Comparison of ENCODE assay signal across 22 cellular contexts in genomic region chr22:42275176-42275575, GRCh38. TPM values are rescaled to one million over a fixed set of nuclear protein-coding genes. Genes with fewer than 3 reads are reported as not detected.
A peak's percentile ranks its signal among the peaks of the same experiment; 100 is the strongest.
DNase-seq lines count a peak whose midpoint lies in the region; ATAC-seq and TF ChIP-seq lines count a peak whose summit lies in the region.
"Had no signal": no experiment of that assay in that cellular context is flagged by ENCODE, and none has a peak within 500 bp of the region (broad histone marks: within the 10 kb centered on the region; RNA-seq: fewer than 3 reads in every experiment).

No MANE protein-coding gene starts in this region.

- H4K5ac ChIP-seq in H9 (ENCODE audit: insufficient read length, low read depth, low read length) = no peak overlapping the region

- H3K36me3 Mint-ChIP-seq in nephron progenitor cell (ENCODE audit: low read depth) = no peaks in the 10 kb centered on the region
- H3K36me3 Mint-ChIP-seq in H9 (ENCODE audit: insufficient read depth in 1 of 3, low read depth in 3 of 3) = peaks cover 5 to 8% (median 5%) of the 10 kb centered on the region in 3 experiments; a peak in 6 of 7 replicates
- H3K36me3 Mint-ChIP-seq: CD4-positive, alpha-beta memory T cell had no signal

- no peak overlapping the region for H2BK20ac ChIP-seq in H9 (ENCODE audit: low read depth, low read length, poor library complexity, severe bottlenecking)

- 82% methylated on average over 13 of the region's 13 CpGs for WGBS in HUES64
- 61 to 66% methylated on average over 3 to 8 of the region's 13 CpGs for WGBS in esophagus squamous epithelium, 2 donors
- WGBS in neuronal stem cell (ENCODE audit: extremely low coverage in 2 of 2, insufficient read length in 2 of 2, insufficient replicate concordance in 1 of 2), 2 donors = no CpG with 5 or more reads among the region's 13 CpGs
- WGBS in H9 (ENCODE audit: extremely low coverage, insufficient read length, low lambda C conversion rate) = no CpG with 5 or more reads among the region's 13 CpGs

- H3K27ac Mint-ChIP-seq in nephron progenitor cell = no peak overlapping the region
- H3K27ac Mint-ChIP-seq in H9 = peak overlapping the region in 1 of 3 experiments; percentile 76; a peak in 1 of 7 replicates

- no peaks in the 10 kb centered on the region for H4K20me1 ChIP-seq in H9 (ENCODE audit: control insufficient read depth, insufficient read depth, insufficient read length)

- no peak overlapping the region for H3T11ph ChIP-seq in H9 (ENCODE audit: low read length)

- H2BK15ac ChIP-seq in neuronal stem cell (ENCODE audit: low read length) (no peak overlapping the region), H9 (ENCODE audit: low read depth, low read length) (no peak overlapping the region)

- H2BK5ac ChIP-seq in neuronal stem cell (ENCODE audit: low read length) (no peak overlapping the region), H9 (ENCODE audit: insufficient read length, low read length) (no peak overlapping the region)

- TF ChIP-seq CTCF in esophagus squamous epithelium (IDR thresholded peaks at IDR 0.05) (no peak), nephron progenitor cell (IDR thresholded peaks at IDR 0.05) (no peak), H9 (conservative IDR thresholded peaks at IDR 0.05) (no peak)

- H3K18ac ChIP-seq in neuronal stem cell (ENCODE audit: low read length) = peak overlapping the region; percentile 9
- H3K18ac ChIP-seq in H9 (ENCODE audit: insufficient read length, low read depth, low read length) = no peak overlapping the region

- TF ChIP-seq POLR2A in esophagus squamous epithelium (IDR thresholded peaks at IDR 0.05) = no peak

- peak overlapping the region; percentile 82; the same call in 1 of the 2 replicates for H3K27ac ChIP-seq in HUES64 (ENCODE audit: low read depth, low read length)
- H3K27ac ChIP-seq in esophagus squamous epithelium = peak overlapping the region; percentile 56 to 83 (median 62)
- no peak overlapping the region for H3K27ac ChIP-seq in neuronal stem cell (replicated peaks; ENCODE audit: low read length)
- H3K27ac ChIP-seq in H9 (ENCODE audit: insufficient read length, low read depth, low read length) = no peak overlapping the region
- H3K27ac ChIP-seq: A549 had no signal

- no peak overlapping the region for H4K91ac ChIP-seq in neuronal stem cell (ENCODE audit: low read depth, low read length, poor library complexity)
- H4K91ac ChIP-seq in H9 (ENCODE audit: insufficient read length, low read depth, low read length) = no peak overlapping the region

- H3K79me1 ChIP-seq in neuronal stem cell (ENCODE audit: low read depth, low read length) (peaks cover 2% of the 10 kb centered on the region), H9 (ENCODE audit: insufficient read depth, low read depth, low read length, poor library complexity, severe bottlenecking) (no peaks in the 10 kb centered on the region)

- H3K4me3 Mint-ChIP-seq in nephron progenitor cell = no peak overlapping the region
- peak overlapping the region in 1 of 2 experiments; percentile 30; a peak in 1 of 5 replicates for H3K4me3 Mint-ChIP-seq in H9
- H3K4me3 Mint-ChIP-seq: CD4-positive, alpha-beta memory T cell had no signal

- H3K14ac ChIP-seq in neuronal stem cell (ENCODE audit: low read length) (no peak overlapping the region), H9 (ENCODE audit: insufficient read depth, low read length) (no peak overlapping the region; the same call in 1 of the 2 replicates)

- H3K23me2 ChIP-seq in H9 (ENCODE audit: insufficient read length, low read depth, low read length, poor library complexity, severe bottlenecking) = no peaks in the 10 kb centered on the region

- H3K4me1 ChIP-seq in HUES64 (ENCODE audit: insufficient read depth, low read length) (peaks cover 25% of the 10 kb centered on the region), esophagus squamous epithelium (peaks cover 5 to 83% (median 22%) of the 10 kb centered on the region in 3 donors), neuronal stem cell (ENCODE audit: control insufficient read depth in 2 of 2, insufficient read depth in 1 of 2, low read depth in 1 of 2, low read length in 2 of 2) (peaks cover 33 to 38% of the 10 kb centered on the region in 2 donors), H9 (ENCODE audit: insufficient read depth, low read length) (peaks cover 6% of the 10 kb centered on the region; the same call in 1 of the 2 replicates)
- H3K4me1 ChIP-seq: A549 had no signal

- intact Hi-C loops in esophagus squamous epithelium (cut with DNase I) = loop anchor here (5.0 kb wide), 1 partner anchor 162 kb away; no protein-coding TSS in a partner anchor

- no peak for ATAC-seq in HG03442 (IDR thresholded peaks at IDR 0.05; ENCODE audit: unreplicated experiment)
- ATAC-seq: A549 had no signal

- H3K4me2 ChIP-seq in neuronal stem cell (ENCODE audit: insufficient read depth, low read length, poor library complexity, severe bottlenecking) = no peak overlapping the region
- no peak overlapping the region for H3K4me2 ChIP-seq in H9 (ENCODE audit: insufficient read depth, insufficient read length, low read length)
- H3K4me2 ChIP-seq: A549, SK-N-SH had no signal

- H3K4ac ChIP-seq in neuronal stem cell (ENCODE audit: low read length) = no peak overlapping the region
- no peak overlapping the region for H3K4ac ChIP-seq in H9 (ENCODE audit: low read depth, low read length)

- H3K36me3 ChIP-seq in HUES64 (ENCODE audit: insufficient read depth, low read length) (no peaks in the 10 kb centered on the region), esophagus squamous epithelium (no peaks in the 10 kb centered on the region), neuronal stem cell (replicated peaks in 1 of 2; ENCODE audit: control insufficient read depth in 2 of 2, insufficient read depth in 2 of 2, low read length in 2 of 2) (no peaks in the 10 kb centered on the region)
- H3K36me3 ChIP-seq: MG63 had no signal

- H3K27me3 Mint-ChIP-seq in nephron progenitor cell (ENCODE audit: low read depth, poor library complexity) (peaks cover 52% of the 10 kb centered on the region), H9 (ENCODE audit: low read depth) (peaks cover 70% of the 10 kb centered on the region)
- H3K27me3 Mint-ChIP-seq: CD4-positive, alpha-beta memory T cell had no signal

- H3K9ac ChIP-seq in HUES64 (ENCODE audit: low read depth, low read length) (no peak overlapping the region), neuronal stem cell (ENCODE audit: low read depth, low read length, poor library complexity) (no peak overlapping the region), H9 (ENCODE audit: extremely low read depth, insufficient read length, low read length) (no peak overlapping the region)
- H3K9ac ChIP-seq: SK-N-SH had no signal

- no peak overlapping the region for H3K56ac ChIP-seq in H9 (ENCODE audit: insufficient read length, low read depth, low read length)

- peaks cover 24% of the 10 kb centered on the region for H3K4me1 Mint-ChIP-seq in nephron progenitor cell
- H3K4me1 Mint-ChIP-seq in H9 = peaks cover 47% of the 10 kb centered on the region in 2 experiments

- H2AK5ac ChIP-seq in neuronal stem cell (ENCODE audit: low read depth, low read length) (peak overlapping the region; percentile 38), H9 (ENCODE audit: insufficient read length, low read length) (no peak overlapping the region)

- H4K8ac ChIP-seq in neuronal stem cell (ENCODE audit: low read depth, low read length) (no peak overlapping the region), H9 (replicated peaks; ENCODE audit: insufficient read length, low read depth, low read length) (no peak overlapping the region)

- H3K4me3 ChIP-seq in HUES64 (ENCODE audit: low read length) (no peak overlapping the region), esophagus squamous epithelium (no peak overlapping the region), neuronal stem cell (ENCODE audit: low read length in 2 of 2) (no peak overlapping the region)
- H3K4me3 ChIP-seq: A549, MG63 had no signal

- H3K9me3 Mint-ChIP-seq in nephron progenitor cell (no peaks in the 10 kb centered on the region), H9 (no peaks in the 10 kb centered on the region; a peak in 1 of 5 replicates)
- H3K9me3 Mint-ChIP-seq: CD4-positive, alpha-beta memory T cell had no signal

- H3K27me3 ChIP-seq in HUES64 (ENCODE audit: insufficient read depth, low read length) (peaks cover 6% of the 10 kb centered on the region), esophagus squamous epithelium (no peaks in the 10 kb centered on the region), neuronal stem cell (ENCODE audit: control insufficient read depth in 3 of 3, insufficient read depth in 3 of 3, low read depth in 1 of 3, low read length in 3 of 3) (peaks cover 0 to 6% (median 0%) of the 10 kb centered on the region in 3 experiments), H9 (ENCODE audit: insufficient read depth, low read length) (peaks cover 3% of the 10 kb centered on the region; the same call in 1 of the 2 replicates)
- H3K27me3 ChIP-seq: MG63 had no signal

- H3K79me2 ChIP-seq in H9 (ENCODE audit: insufficient read depth, low read length) = no peaks in the 10 kb centered on the region

- H2BK120ac ChIP-seq in neuronal stem cell (ENCODE audit: low read depth, low read length) = no peak overlapping the region
- no peak overlapping the region for H2BK120ac ChIP-seq in H9 (ENCODE audit: low read depth, low read length, poor library complexity, severe bottlenecking)

- no peak overlapping the region for H2AFZ ChIP-seq in neuronal stem cell (ENCODE audit: low read length)
- no peak overlapping the region for H2AFZ ChIP-seq in H9 (ENCODE audit: low read length)

- DNase-seq in esophagus squamous epithelium (lab: John Stamatoyannopoulos, UW) (no peak), neuronal stem cell (ENCODE audit: low spot score) (no peak), nephron progenitor cell (no peak), H9 (no peak), cerebellar nuclear complex (lab: John Stamatoyannopoulos, UW) (no peak)
- DNase-seq: C1 segment of cervical spinal cord; CD4-positive, alpha-beta memory T cell; COR-L47; GDM1; GOT3; KG1; MG63; NCI-H1105 treated with DMSO at 0.1 percent for 48 hours; NCI-H146; NCI-H1930; NCI-H2107; NCI-H524 treated with DMSO at 0.1 percent for 48 hours; NCI-H774; SK-N-SH had no signal

- H3K23ac ChIP-seq in neuronal stem cell (ENCODE audit: low read depth, low read length, poor library complexity) = peak overlapping the region; percentile 51
- no peak overlapping the region for H3K23ac ChIP-seq in H9 (ENCODE audit: insufficient read length, low read depth, low read length)

- H2BK12ac ChIP-seq in neuronal stem cell (ENCODE audit: low read length) (no peak overlapping the region), H9 (ENCODE audit: insufficient read length, low read depth, low read length) (no peak overlapping the region)

- no peaks in the 10 kb centered on the region for H3K9me3 ChIP-seq in HUES64 (ENCODE audit: insufficient read depth, low read depth, low read length)
- no peaks in the 10 kb centered on the region for H3K9me3 ChIP-seq in esophagus squamous epithelium
- H3K9me3 ChIP-seq in neuronal stem cell (replicated peaks in 1 of 2; ENCODE audit: control insufficient read depth in 2 of 2, insufficient read depth in 1 of 2, low read depth in 1 of 2, low read length in 2 of 2) = no peaks in the 10 kb centered on the region
- H3K9me3 ChIP-seq in H9 (ENCODE audit: control insufficient read depth, low read depth, low read length) = no peaks in the 10 kb centered on the region
- H3K9me3 ChIP-seq: A549, MG63, SK-N-SH had no signal

RNA-seq across cellular contexts. Expression of gene TCF20, which starts 4.7 kb away (rescaled TPM):
- 27.1 TPM for polyA plus RNA-seq in HUES64 (2013, experiment 1 of 2)
- polyA plus RNA-seq in HUES64 (2013, experiment 2 of 2) = 27.9 TPM
- total RNA-seq in esophagus squamous epithelium (10 to 100 TPM; 40.2 to 52.5 (median 41.0) TPM), H9 (2021) (75.6 and 76.5 TPM in 2 replicates)
- polyA plus RNA-seq in neuronal stem cell (2013, experiment 1 of 2) = 18.5 TPM
- 19.2 TPM for polyA plus RNA-seq in neuronal stem cell (2013, experiment 2 of 2)

Comparison
In these comparisons a context has a peak if more than half of its experiments do, and no peak if none do; other contexts are left out.
1. H3K27ac ChIP-seq: peak in HUES64 (single experiment) and esophagus squamous epithelium (4 of 4); none in neuronal stem cell (single experiment) and H9 (single experiment).